8 cellular contexts compared by ENCODE assay signal in the genomic region with DNA sequence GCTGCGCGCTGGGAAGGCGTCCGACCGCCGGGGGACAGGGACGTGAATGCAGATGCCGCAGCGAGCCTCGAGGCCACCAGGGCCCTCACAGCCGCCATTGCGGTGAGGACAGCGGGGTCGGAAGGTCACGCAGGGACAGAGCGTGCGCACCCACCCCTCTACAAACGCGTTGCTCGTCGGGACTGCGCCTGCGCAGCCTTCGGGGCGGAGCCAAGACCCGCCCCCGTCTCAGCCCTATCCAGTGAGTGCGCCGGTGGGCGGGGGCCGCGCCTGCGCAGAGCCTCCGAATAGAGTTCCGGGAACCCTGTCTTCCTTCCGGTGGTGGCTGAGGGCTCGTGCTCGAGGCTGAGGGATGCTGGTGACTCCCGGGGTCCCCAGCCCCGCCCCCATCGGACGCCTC.
DNase-seq lines count a peak whose midpoint lies in the region; ATAC-seq, FAIRE-seq and TF ChIP-seq lines count a peak whose summit lies in the region.
"Not testable (repeated sequence)": the region's sequence is repeated elsewhere in the genome, so short reads cannot be mapped to it uniquely, and the experiment has no call there.

No MANE protein-coding gene starts in this region.

- H3K27me3 ChIP-seq in NT2/D1 (ENCODE audit: insufficient read depth, insufficient read length); HepG2 (ENCODE audit: control insufficient read depth in 1 of 2, insufficient read depth in 2 of 2, low read length in 2 of 2); upper lobe of left lung: not testable (repeated sequence)

- H3K9ac ChIP-seq in NT2/D1 (ENCODE audit: insufficient read length, low read depth) = peak overlapping the region; percentile 70
- H3K9ac ChIP-seq in HepG2 (ENCODE audit: insufficient read depth, low read depth, low read length) = not testable (repeated sequence)

- in situ Hi-C loops in HepG2 (cut with HindIII; ENCODE audit: extremely low pct_ligation_motif_present, low pct_unique_long_range_greater_than_20kb) = not testable (repeated sequence)

- TF ChIP-seq RAD21 in HepG2 (CRISPR knock-in tag; IDR thresholded peaks at IDR 0.05) = not testable (repeated sequence)

- H3K4me2 ChIP-seq in HepG2 (ENCODE audit: low read depth, low read length) = not testable (repeated sequence)

- intact Hi-C loops in HepG2 (cut with micrococcal nuclease; ENCODE audit: unreplicated experiment) = not testable (repeated sequence)

- TF ChIP-seq POLR2A in HepG2 (IDR thresholded peaks at IDR 0.05; ENCODE audit: insufficient read depth in 1 of 2, low read depth in 2 of 2, low read length in 2 of 2) = peak in 1 of 2 experiments; percentile 50; a peak in 1 of 4 replicates
- not testable (repeated sequence) for TF ChIP-seq POLR2A in upper lobe of left lung (IDR thresholded peaks at IDR 0.05)

- not testable (repeated sequence) for H2AFZ ChIP-seq in HepG2 (ENCODE audit: low read length)

- WGBS in HepG2 (ENCODE audit: low lambda C conversion rate) = no CpG with 5 or more reads among the region's 42 CpGs
- WGBS in upper lobe of left lung, 2 donors = no CpG with 5 or more reads among the region's 42 CpGs

- not testable (repeated sequence) for TF ChIP-seq CTCF in HepG2 (CRISPR knock-in tag; IDR thresholded peaks at IDR 0.05); upper lobe of left lung (IDR thresholded peaks at IDR 0.05)

- not testable (repeated sequence) for H3K27ac ChIP-seq in HepG2 (ENCODE audit: extremely low read length, insufficient read depth, low read length)
- peak overlapping the region in 10 of 21 experiments; percentile 57 to 82 (median 72) for H3K27ac ChIP-seq in skin epidermis
- H3K27ac ChIP-seq in upper lobe of left lung = peak overlapping the region; percentile 57 to 82 (median 74)

- FAIRE-seq in HepG2 (lab: Jason Lieb, UNC) = not testable (repeated sequence)

- ATAC-seq in GM18873 (IDR thresholded peaks at IDR 0.05; ENCODE audit: low FRiP score, unreplicated experiment) (peak; percentile 71), HG02938 (IDR thresholded peaks at IDR 0.05; ENCODE audit: unreplicated experiment) (peak; percentile 93), HepG2 (peak; percentile 92), upper lobe of left lung (ENCODE audit: low FRiP score in 2 of 2) (peak; percentile 97 to 98)

- not testable (repeated sequence) for H3K9me3 ChIP-seq in NT2/D1 (ENCODE audit: insufficient read depth, low read length); HepG2 (ENCODE audit: low read length); upper lobe of left lung

- BruUV-seq in HepG2 (replicated peaks; lab: Mats Ljungman, UMichigan) = not testable (repeated sequence)

- POLR2A ChIA-PET in HepG2 (lab: Yijun Ruan, JAX) = not testable (repeated sequence)

- CTCF ChIA-PET in HepG2 (lab: Yijun Ruan, JAX; ENCODE audit: low intra/inter-chr PET ratio, low total read pairs) = not testable (repeated sequence)

- H3K79me2 ChIP-seq in HepG2 (ENCODE audit: insufficient read depth, low read length) = not testable (repeated sequence)

- H3K4me3 ChIP-seq in NT2/D1 (ENCODE audit: insufficient read length, low read depth) = peak overlapping the region; percentile 43
- peak overlapping the region in 2 of 3 experiments; percentile 9 to 28; a peak in 1 of 6 replicates for H3K4me3 ChIP-seq in HepG2 (replicated peaks in 1 of 3; ENCODE audit: insufficient read depth in 1 of 3, low read depth in 2 of 3, low read length in 3 of 3)
- peak overlapping the region in 5 of 7 experiments; percentile 28 to 51 (median 42) for H3K4me3 ChIP-seq in skin epidermis
- peak overlapping the region in 3 of 4 donors; percentile 44 to 57 (median 45) for H3K4me3 ChIP-seq in upper lobe of left lung

- not testable (repeated sequence) for H4K20me1 ChIP-seq in HepG2 (ENCODE audit: insufficient read depth, low read length)

- H3K4me1 ChIP-seq in NT2/D1 (ENCODE audit: insufficient read depth, insufficient read length); HepG2 (ENCODE audit: insufficient read depth, low read length); upper lobe of left lung: not testable (repeated sequence)

- H3K36me3 ChIP-seq in NT2/D1 (ENCODE audit: insufficient read depth, insufficient read length, low read length); HepG2 (replicated peaks in 1 of 2; ENCODE audit: control insufficient read depth in 1 of 2, insufficient read depth in 2 of 2, low read length in 2 of 2); upper lobe of left lung: not testable (repeated sequence)

- DNase-seq in NT2/D1 (ENCODE audit: low read depth, low spot score) (peak; percentile 82), activated T-cell treated with anti-CD3 and anti-CD28 coated beads for 1 hour (ENCODE audit: low read depth) (peak; percentile 97), HepG2 (ENCODE audit: low spot score) (peak; percentile 75), upper lobe of left lung (peak; percentile 96 to 100)
- DNase-seq in effector CD4-positive, alpha-beta T cell = peak; percentile 97

- not testable (repeated sequence) for TF ChIP-seq EP300 in HepG2 (IDR thresholded peaks at IDR 0.05; ENCODE audit: low read depth in 2 of 2, low read length in 2 of 2); HepG2 (CRISPR knock-in tag; IDR thresholded peaks at IDR 0.05; ENCODE audit: borderline replicate concordance); upper lobe of left lung (IDR thresholded peaks at IDR 0.05)

TF ChIP-seq in HepG2, 621 proteins besides CTCF, POLR2A, EP300 and RAD21 (continues in another document):
- TF ChIP-seq THAP11 (CRISPR knock-in tag; IDR thresholded peaks at IDR 0.05) = peak; percentile 41; the same call in 1 of the 2 replicates
- peak; percentile 71 for TF ChIP-seq NFYC (CRISPR knock-in tag; IDR thresholded peaks at IDR 0.05)
- TF ChIP-seq ELF1 (CRISPR knock-in tag; IDR thresholded peaks at IDR 0.05) = peak; percentile 51
- TF ChIP-seq KDM2A (CRISPR knock-in tag; IDR thresholded peaks at IDR 0.05; ENCODE audit: borderline replicate concordance, low read depth) = peak; percentile 63; the same call in 1 of the 2 replicates
- TF ChIP-seq TAF1 (CRISPR knock-in tag; IDR thresholded peaks at IDR 0.05) = peak; percentile 53; the same call in 1 of the 2 replicates
- peak; percentile 52 for TF ChIP-seq RBFOX2 (IDR thresholded peaks at IDR 0.05; ENCODE audit: low read depth, low read length)
- peak in 1 of 2 experiments; percentile 67; a peak in 2 of 4 replicates for TF ChIP-seq NR2F1 (CRISPR knock-in tag; IDR thresholded peaks at IDR 0.05)
- TF ChIP-seq THRA (CRISPR knock-in tag; IDR thresholded peaks at IDR 0.05; ENCODE audit: borderline replicate concordance) = peak; percentile 33; the same call in 1 of the 2 replicates
- peak; percentile 36; the same call in 1 of the 2 replicates for TF ChIP-seq SAP130 (CRISPR knock-in tag; IDR thresholded peaks at IDR 0.05; ENCODE audit: low read depth)
- peak; percentile 70 for TF ChIP-seq YY1 (IDR thresholded peaks at IDR 0.05; ENCODE audit: insufficient read depth, insufficient replicate concordance, low read depth, low read length)
- peak; percentile 44; the same call in 1 of the 2 replicates for TF ChIP-seq MYC (CRISPR knock-in tag; IDR thresholded peaks at IDR 0.05; ENCODE audit: borderline replicate concordance)
- not testable (repeated sequence) for TF ChIP-seq GABPA (IDR thresholded peaks at IDR 0.05; ENCODE audit: low read depth, low read length); NR2F6 (IDR thresholded peaks at IDR 0.05)
- peak; percentile 63 for TF ChIP-seq GABPA (CRISPR knock-in tag; IDR thresholded peaks at IDR 0.05; ENCODE audit: low read depth)
- TF ChIP-seq NR2F6 (CRISPR knock-in tag; IDR thresholded peaks at IDR 0.05) = peak; percentile 81
- TF ChIP-seq, protein P1, sequence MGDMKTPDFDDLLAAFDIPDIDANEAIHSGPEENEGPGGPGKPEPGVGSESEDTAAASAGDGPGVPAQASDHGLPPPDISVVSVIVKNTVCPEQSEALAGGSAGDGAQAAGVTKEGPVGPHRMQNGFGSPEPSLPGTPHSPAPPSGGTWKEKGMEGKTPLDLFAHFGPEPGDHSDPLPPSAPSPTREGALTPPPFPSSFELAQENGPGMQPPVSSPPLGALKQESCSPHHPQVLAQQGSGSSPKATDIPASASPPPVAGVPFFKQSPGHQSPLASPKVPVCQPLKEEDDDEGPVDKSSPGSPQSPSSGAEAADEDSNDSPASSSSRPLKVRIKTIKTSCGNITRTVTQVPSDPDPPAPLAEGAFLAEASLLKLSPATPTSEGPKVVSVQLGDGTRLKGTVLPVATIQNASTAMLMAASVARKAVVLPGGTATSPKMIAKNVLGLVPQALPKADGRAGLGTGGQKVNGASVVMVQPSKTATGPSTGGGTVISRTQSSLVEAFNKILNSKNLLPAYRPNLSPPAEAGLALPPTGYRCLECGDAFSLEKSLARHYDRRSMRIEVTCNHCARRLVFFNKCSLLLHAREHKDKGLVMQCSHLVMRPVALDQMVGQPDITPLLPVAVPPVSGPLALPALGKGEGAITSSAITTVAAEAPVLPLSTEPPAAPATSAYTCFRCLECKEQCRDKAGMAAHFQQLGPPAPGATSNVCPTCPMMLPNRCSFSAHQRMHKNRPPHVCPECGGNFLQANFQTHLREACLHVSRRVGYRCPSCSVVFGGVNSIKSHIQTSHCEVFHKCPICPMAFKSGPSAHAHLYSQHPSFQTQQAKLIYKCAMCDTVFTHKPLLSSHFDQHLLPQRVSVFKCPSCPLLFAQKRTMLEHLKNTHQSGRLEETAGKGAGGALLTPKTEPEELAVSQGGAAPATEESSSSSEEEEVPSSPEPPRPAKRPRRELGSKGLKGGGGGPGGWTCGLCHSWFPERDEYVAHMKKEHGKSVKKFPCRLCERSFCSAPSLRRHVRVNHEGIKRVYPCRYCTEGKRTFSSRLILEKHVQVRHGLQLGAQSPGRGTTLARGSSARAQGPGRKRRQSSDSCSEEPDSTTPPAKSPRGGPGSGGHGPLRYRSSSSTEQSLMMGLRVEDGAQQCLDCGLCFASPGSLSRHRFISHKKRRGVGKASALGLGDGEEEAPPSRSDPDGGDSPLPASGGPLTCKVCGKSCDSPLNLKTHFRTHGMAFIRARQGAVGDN (CRISPR knock-in tag; IDR thresholded peaks at IDR 0.05) = peak; percentile 13; the same call in 1 of the 2 replicates
